ENCODE assay signal across 19 cellular contexts in genomic region chr6:108417027-108417426, GRCh38.
DNase-seq lines count a peak whose midpoint lies in the region; ATAC-seq and TF ChIP-seq lines count a peak whose summit lies in the region.
"Had no signal": no experiment of that assay in that cellular context is flagged by ENCODE, and none has a peak within 500 bp of the region (broad histone marks: within the 10 kb centered on the region; RNA-seq: fewer than 3 reads in every experiment).

No MANE protein-coding gene starts in this region.

- no CpG with 5 or more reads among the region's 6 CpGs for WGBS in IMR-90 (ENCODE audit: extremely low coverage in 2 of 2, insufficient read length in 1 of 2), 2 experiments

- no peak for TF ChIP-seq CTCF in IMR-90 (conservative IDR thresholded peaks at IDR 0.05; ENCODE audit: low read depth, low read length)
- no peak for TF ChIP-seq CTCF in astrocyte of the cerebellum (IDR thresholded peaks at IDR 0.05; ENCODE audit: low read depth, low read length, missing control alignments)
- no peak for TF ChIP-seq CTCF in OCI-LY7 (conservative IDR thresholded peaks at IDR 0.05; ENCODE audit: low read length)

- dilution Hi-C loops in IMR-90 (cut with HindIII; ENCODE audit: low sequenced_read_pairs, unreplicated experiment), result no loop called here

- no peak overlapping the region for H2AK9ac ChIP-seq in IMR-90 (replicated peaks; ENCODE audit: low read depth, low read length, poor library complexity)

- H4K8ac ChIP-seq in IMR-90 (ENCODE audit: low read depth in 2 of 2, low read length in 2 of 2), result no peak overlapping the region

- H3K9me3 ChIP-seq in IMR-90 (ENCODE audit: control insufficient read depth, insufficient read depth, low read length) (no peaks in the 10 kb centered on the region), OCI-LY7 (ENCODE audit: low read length) (no peaks in the 10 kb centered on the region)
- H3K9me3 ChIP-seq: BE2C had no signal

- H3K27ac ChIP-seq in IMR-90 (ENCODE audit: insufficient read depth, low read length) (no peak overlapping the region), OCI-LY7 (ENCODE audit: low read depth, low read length, poor library complexity, severe bottlenecking) (no peak overlapping the region)
- H3K27ac ChIP-seq: RWPE1 had no signal

- no peak overlapping the region for H3K14ac ChIP-seq in IMR-90 (replicated peaks; ENCODE audit: low read depth, low read length)

- no peaks in the 10 kb centered on the region for H3K27me3 ChIP-seq in IMR-90 (ENCODE audit: control insufficient read depth, insufficient read depth, low read length)

- H3K36me3 ChIP-seq in IMR-90 (ENCODE audit: control insufficient read depth, insufficient read depth, low read length) (no peaks in the 10 kb centered on the region), OCI-LY7 (ENCODE audit: insufficient read depth, low read length) (no peaks in the 10 kb centered on the region)
- H3K36me3 ChIP-seq: BE2C had no signal

- no peak overlapping the region for H3K56ac ChIP-seq in IMR-90 (ENCODE audit: extremely low read depth, insufficient read depth, low read length)

- in situ Hi-C loops in IMR-90 (cut with MboI; ENCODE audit: low sequenced_read_pairs), result no loop called here
- in situ Hi-C loops in astrocyte of the cerebellum (cut with HindIII; ENCODE audit: low sequenced_read_pairs), result no loop called here

- no peaks in the 10 kb centered on the region for H3K79me1 ChIP-seq in IMR-90 (ENCODE audit: low read depth in 1 of 2, low read length in 2 of 2)

- H3K4me2 ChIP-seq in IMR-90 (ENCODE audit: low read depth, low read length), result no peak overlapping the region
- no peak overlapping the region for H3K4me2 ChIP-seq in OCI-LY7 (ENCODE audit: low read length)

- no peak overlapping the region for H4K91ac ChIP-seq in IMR-90 (ENCODE audit: insufficient read depth, low read depth, low read length)

- H3K23ac ChIP-seq in IMR-90 (ENCODE audit: low read depth, low read length), result no peak overlapping the region

- H3K4ac ChIP-seq in IMR-90 (ENCODE audit: low read depth, low read length), result no peak overlapping the region

- no peak overlapping the region for H3K9ac ChIP-seq in IMR-90 (ENCODE audit: low read depth, low read length)

- intact Hi-C loops in IMR-90 (cut with micrococcal nuclease), result no loop called here
- intact Hi-C loops in OCI-LY7 (cut with micrococcal nuclease; ENCODE audit: unreplicated experiment), result no loop called here

- ATAC-seq in IMR-90 (ENCODE audit: low read depth), result no peak
- ATAC-seq in GM21529 (IDR thresholded peaks at IDR 0.05; ENCODE audit: unreplicated experiment), result no peak

- no peak for TF ChIP-seq POLR2A in IMR-90 (IDR thresholded peaks at IDR 0.05; ENCODE audit: low read depth, low read length)

- H2BK15ac ChIP-seq in IMR-90 (ENCODE audit: low read depth, low read length), result no peak overlapping the region

- H2AK5ac ChIP-seq in IMR-90 (ENCODE audit: low read depth, low read length), result no peak overlapping the region

- DNase-seq in IMR-90, result peak; percentile 22
- DNase-seq in astrocyte of the cerebellum (ENCODE audit: low read depth), result peak; percentile 6
- peak; percentile 21 for DNase-seq in glomerular visceral epithelial cell (ENCODE audit: extremely low spot score)
- no peak for DNase-seq in HK-2 (ENCODE audit: unreplicated experiment)
- no peak for DNase-seq in NCI-H774 (lab: John Stamatoyannopoulos, UW)
- DNase-seq in OCI-LY7 (ENCODE audit: low spot score), result no peak
- DNase-seq: ACHN; BE2C; CD4-positive, alpha-beta T cell; HCEC 1CT; NCI-H1092 treated with DMSO at 0.1 percent for 48 hours; NCI-H1694 treated with DMSO at 0.1 percent for 48 hours; NCI-H2107; NCI-H2227 treated with DMSO at 0.1 percent for 48 hours; NCI-H524 treated with DMSO at 0.1 percent for 48 hours; NK-92 treated with Interleukin-12 subunit alpha and Interleukin-12 subunit beta, amount 100 ng/mL, for 24 hours; OCI-M1 had no signal

- BruUV-seq in IMR-90 (replicated peaks; lab: Mats Ljungman, UMichigan) (no TSS peak), OCI-LY7 (replicated peaks; lab: Mats Ljungman, UMichigan) (no TSS peak)

- H3K9me1 ChIP-seq in IMR-90 (ENCODE audit: insufficient read depth, low read length), result no peaks in the 10 kb centered on the region

- CTCF ChIA-PET in IMR-90 (lab: Yijun Ruan, JAX) (no interaction called here), OCI-LY7 (lab: Charles Lee; ENCODE audit: unreplicated experiment) (no interaction called here)

- H3K4me1 ChIP-seq in IMR-90 (ENCODE audit: control insufficient read depth, insufficient read depth, low read length), result no peaks in the 10 kb centered on the region
- H3K4me1 ChIP-seq in OCI-LY7 (ENCODE audit: insufficient read depth, low read length, poor library complexity, severe bottlenecking), result peaks cover under 1% of the 10 kb centered on the region
- H3K4me1 ChIP-seq: BE2C had no signal

- H2BK120ac ChIP-seq in IMR-90 (ENCODE audit: low read depth, low read length), result no peak overlapping the region

- no peak overlapping the region for H4K5ac ChIP-seq in IMR-90 (ENCODE audit: low read depth, low read length)

- no peaks in the 10 kb centered on the region for H4K20me1 ChIP-seq in IMR-90 (ENCODE audit: insufficient read depth, low read length)
- no peaks in the 10 kb centered on the region for H4K20me1 ChIP-seq in OCI-LY7 (ENCODE audit: insufficient read depth, low read length)

- no peak overlapping the region for H2BK20ac ChIP-seq in IMR-90 (ENCODE audit: low read depth, low read length)

- H2AFZ ChIP-seq in IMR-90 (replicated peaks; ENCODE audit: low read length, poor library complexity) (no peak overlapping the region), OCI-LY7 (ENCODE audit: low read length) (no peak overlapping the region)

- POLR2A ChIA-PET in IMR-90 (lab: Charles Lee; ENCODE audit: unreplicated experiment) (no interaction called here), OCI-LY7 (lab: Charles Lee) (no interaction called here)

- no peaks in the 10 kb centered on the region for H3K79me2 ChIP-seq in OCI-LY7 (ENCODE audit: insufficient read depth, low read depth, low read length)

- no peak overlapping the region for H2BK5ac ChIP-seq in IMR-90 (ENCODE audit: low read depth, low read length, poor library complexity, severe bottlenecking)

- H3K4me3 ChIP-seq in IMR-90 (ENCODE audit: insufficient read depth, low read depth, low read length), result no peak overlapping the region
- no peak overlapping the region for H3K4me3 ChIP-seq in astrocyte of the cerebellum (ENCODE audit: low read depth, low read length)
- H3K4me3 ChIP-seq in OCI-LY7 (ENCODE audit: low read depth, low read length, poor library complexity, severe bottlenecking), result no peak overlapping the region

- no peak for TF ChIP-seq RAD21 in IMR-90 (IDR thresholded peaks at IDR 0.05; ENCODE audit: low read length)

- no peaks in the 10 kb centered on the region for H3K9me2 ChIP-seq in OCI-LY7 (ENCODE audit: insufficient read depth, low read length)

- no peak overlapping the region for H3K18ac ChIP-seq in IMR-90 (ENCODE audit: low read depth, low read length)

TF ChIP-seq in IMR-90, 13 proteins besides CTCF, POLR2A, EP300 and RAD21:
- no peak for TF ChIP-seq MAFK (IDR thresholded peaks at IDR 0.05; ENCODE audit: low read depth, low read length)
- no peak for TF ChIP-seq MXI1 (IDR thresholded peaks at IDR 0.05; ENCODE audit: borderline replicate concordance, low read depth, low read length)
- no peak for TF ChIP-seq NFE2L2 (IDR thresholded peaks at IDR 0.05; ENCODE audit: low read depth, low read length)
- no peak for TF ChIP-seq RFX5 (IDR thresholded peaks at IDR 0.05; ENCODE audit: low read depth, low read length)
- no peak for TF ChIP-seq BHLHE40 (IDR thresholded peaks at IDR 0.05; ENCODE audit: low read depth, low read length)
- TF ChIP-seq MAZ (IDR thresholded peaks at IDR 0.05; ENCODE audit: borderline replicate concordance, low read depth, low read length), result no peak
- TF ChIP-seq CHD1 (IDR thresholded peaks at IDR 0.05; ENCODE audit: low read depth, low read length), result no peak
- no peak for TF ChIP-seq ELK1 (IDR thresholded peaks at IDR 0.05; ENCODE audit: borderline replicate concordance, low read depth, low read length)
- no peak for TF ChIP-seq SMC3 (IDR thresholded peaks at IDR 0.05; ENCODE audit: low read depth, low read length)
- TF ChIP-seq FOS (IDR thresholded peaks at IDR 0.05; ENCODE audit: low read depth, low read length), result no peak
- no peak for TF ChIP-seq USF2 (IDR thresholded peaks at IDR 0.05; ENCODE audit: low read depth, low read length)
- TF ChIP-seq RCOR1 (IDR thresholded peaks at IDR 0.05; ENCODE audit: insufficient replicate concordance, low read length), result no peak
- no peak for TF ChIP-seq CEBPB (IDR thresholded peaks at IDR 0.05; ENCODE audit: low read depth, low read length)

Comparison
In these comparisons a context has a peak if more than half of its experiments do, and no peak if none do; other contexts are left out.
1. DNase-seq: peak in IMR-90 (single experiment), astrocyte of the cerebellum (single experiment) and glomerular visceral epithelial cell (single experiment); none in HK-2 (single experiment), NCI-H774 (single experiment) and OCI-LY7 (single experiment).